Comparison of ENCODE assay signal across 15 cellular contexts in the genomic region with DNA sequence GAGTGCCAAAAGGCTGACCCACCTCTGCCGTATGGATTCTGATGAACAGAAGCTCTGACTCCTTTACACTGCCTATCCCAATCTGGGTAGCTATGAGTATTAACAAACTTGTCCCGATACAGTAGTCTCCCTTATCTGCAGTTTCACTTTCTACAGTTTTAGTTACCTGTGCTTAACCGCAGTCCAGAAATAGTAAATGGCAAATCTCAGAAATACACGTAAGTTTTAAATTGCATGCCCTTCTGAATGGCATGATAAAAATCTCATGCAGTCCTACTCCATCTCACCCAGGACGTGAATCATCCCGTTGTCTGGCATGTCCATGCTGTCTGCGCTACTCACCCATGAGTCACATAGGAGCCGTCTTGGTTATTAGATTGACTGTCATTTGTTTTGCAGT.
DNase-seq lines count a peak whose midpoint lies in the region; ATAC-seq, FAIRE-seq and TF ChIP-seq lines count a peak whose summit lies in the region.
"Had no signal": no experiment of that assay in that cellular context is flagged by ENCODE, and none has a peak within 500 bp of the region (broad histone marks: within the 10 kb centered on the region; RNA-seq: fewer than 3 reads in every experiment).

No MANE protein-coding gene starts in this region.

- H3K27ac ChIP-seq in IMR-90 (ENCODE audit: insufficient read depth, low read length) (no peak overlapping the region; the same call in 1 of the 2 replicates), astrocyte (ENCODE audit: low read depth, low read length) (peak overlapping the region; percentile 88)
- H3K27ac ChIP-seq: thoracic aorta had no signal

- H3K4me1 Mint-ChIP-seq in astrocyte (ENCODE audit: low read depth, unreplicated experiment) = peaks cover 29% of the 10 kb centered on the region
- H3K4me1 Mint-ChIP-seq: CD4-positive, alpha-beta memory T cell; central memory CD8-positive, alpha-beta T cell had no signal

- CTCF ChIA-PET in IMR-90 (lab: Yijun Ruan, JAX) = interaction anchor here (0.9 kb wide), 1 partner anchor 525 kb away, joined by 7 read pairs; no protein-coding TSS in a partner anchor

- peak overlapping the region; percentile 11; the same call in 2 of the 3 replicates for H2BK15ac ChIP-seq in IMR-90 (ENCODE audit: low read depth, low read length)

- no peaks in the 10 kb centered on the region for H3K79me1 ChIP-seq in IMR-90 (ENCODE audit: low read depth in 1 of 2, low read length in 2 of 2)

- no peaks in the 10 kb centered on the region for H3K36me3 ChIP-seq in IMR-90 (ENCODE audit: control insufficient read depth, insufficient read depth, low read length)
- no peaks in the 10 kb centered on the region for H3K36me3 ChIP-seq in astrocyte (ENCODE audit: insufficient read depth, low read length)
- no peaks in the 10 kb centered on the region for H3K36me3 ChIP-seq in kidney epithelial cell (ENCODE audit: control insufficient read depth, insufficient read depth, low read length)
- no peaks in the 10 kb centered on the region for H3K36me3 ChIP-seq in HAP-1 (replicated peaks)
- H3K36me3 ChIP-seq: thoracic aorta had no signal

- H3K4me2 ChIP-seq in IMR-90 (ENCODE audit: low read depth, low read length) (peak overlapping the region; percentile 85; the same call in 1 of the 2 replicates), astrocyte (ENCODE audit: low read length) (peak overlapping the region; percentile 74)

- in situ Hi-C loops in IMR-90 (cut with MboI; ENCODE audit: low sequenced_read_pairs) = no loop called here
- in situ Hi-C loops in HAP-1 (cut with MboI; ENCODE audit: low sequenced_read_pairs) = no loop called here

- ATAC-seq in IMR-90 (ENCODE audit: low read depth) (peak; percentile 79), HG03159 (IDR thresholded peaks at IDR 0.05; ENCODE audit: unreplicated experiment) (no peak)

- H3K36me3 Mint-ChIP-seq in astrocyte (ENCODE audit: low read depth, unreplicated experiment) = no peaks in the 10 kb centered on the region
- H3K36me3 Mint-ChIP-seq: CD4-positive, alpha-beta memory T cell had no signal

- H3K14ac ChIP-seq in IMR-90 (replicated peaks; ENCODE audit: low read depth, low read length) = peak overlapping the region; percentile 43; the same call in 1 of the 2 replicates

- POLR2A ChIA-PET in IMR-90 (lab: Charles Lee; ENCODE audit: unreplicated experiment) = interaction anchor here (0.6 kb wide), 1 partner anchor 109 kb away, joined by 4 read pairs; no protein-coding TSS in a partner anchor

- H3K4me3 ChIP-seq in AG09309 (ENCODE audit: control insufficient read depth, low read depth, low read length) = no peak overlapping the region
- peak overlapping the region; percentile 26; the same call in 1 of the 2 replicates for H3K4me3 ChIP-seq in IMR-90 (ENCODE audit: insufficient read depth, low read depth, low read length)
- peak overlapping the region; percentile 30 for H3K4me3 ChIP-seq in astrocyte (ENCODE audit: insufficient read depth, low read depth, low read length)
- no peak overlapping the region for H3K4me3 ChIP-seq in kidney epithelial cell (ENCODE audit: low read depth, low read length)
- H3K4me3 ChIP-seq in HAP-1 = no peak overlapping the region
- H3K4me3 ChIP-seq: lung, thoracic aorta had no signal

- H3K9me1 ChIP-seq in IMR-90 (ENCODE audit: insufficient read depth, low read length) = peaks cover 13% of the 10 kb centered on the region

- H3K18ac ChIP-seq in IMR-90 (ENCODE audit: low read depth, low read length) = peak overlapping the region; percentile 68; the same call in 1 of the 2 replicates

- H4K8ac ChIP-seq in IMR-90 (ENCODE audit: low read depth in 2 of 2, low read length in 2 of 2) = peak overlapping the region in 1 of 2 experiments; percentile 19; a peak in 1 of 4 replicates

- H3K27me3 Mint-ChIP-seq in astrocyte (ENCODE audit: low read depth, unreplicated experiment) = no peaks in the 10 kb centered on the region

- DNase-seq in AG09309 (ENCODE audit: low read depth) = peak; percentile 54
- DNase-seq in IMR-90 = peak; percentile 87
- DNase-seq in astrocyte (ENCODE audit: low read depth) = peak; percentile 95
- DNase-seq in kidney epithelial cell (ENCODE audit: low read depth) = peak; percentile 86
- no peak for DNase-seq in HAP-1 (ENCODE audit: low spot score in 2 of 2)
- DNase-seq in activated gamma-delta T cell treated with Interleukin-2 at 50 U/mL for 16 hours = no peak
- no peak for DNase-seq in superior temporal gyrus (ENCODE audit: extremely low spot score)
- DNase-seq: activated T-cell treated with anti-CD3 and anti-CD28 coated beads, Interleukin-2, amount 50 U/mL, for 24 hours; CD4-positive, alpha-beta memory T cell; NCI-H1417 had no signal

- 31% methylated on average over 2 of the region's 8 CpGs; no CpG with 5 or more reads in 1 of the 2 experiments for WGBS in IMR-90 (ENCODE audit: extremely low coverage in 2 of 2, insufficient read length in 1 of 2), 2 experiments

- peak overlapping the region; percentile 11; the same call in 1 of the 2 replicates for H3K56ac ChIP-seq in IMR-90 (ENCODE audit: extremely low read depth, insufficient read depth, low read length)

- no peaks in the 10 kb centered on the region for H3K79me2 ChIP-seq in astrocyte (ENCODE audit: insufficient read depth, low read length)

- H3K4me3 Mint-ChIP-seq in astrocyte (ENCODE audit: unreplicated experiment) = no peak overlapping the region
- H3K4me3 Mint-ChIP-seq: activated T-cell treated with anti-CD3 and anti-CD28 coated beads, Interleukin-2, amount 50 U/mL, for 24 hours; central memory CD8-positive, alpha-beta T cell had no signal

- FAIRE-seq in astrocyte (lab: Jason Lieb, UNC) = peak; percentile 100
- FAIRE-seq: GM19239 had no signal

- H3K4me1 ChIP-seq in IMR-90 (ENCODE audit: control insufficient read depth, insufficient read depth, low read length) = peaks cover 12% of the 10 kb centered on the region
- H3K4me1 ChIP-seq in astrocyte (ENCODE audit: insufficient read depth, low read length) = peaks cover 30% of the 10 kb centered on the region
- no peaks in the 10 kb centered on the region; the same call in 1 of the 2 replicates for H3K4me1 ChIP-seq in HAP-1

- H3K9ac ChIP-seq in IMR-90 (ENCODE audit: low read depth, low read length) (no peak overlapping the region), astrocyte (ENCODE audit: low read length) (peak overlapping the region; percentile 61)

- H3K9me3 Mint-ChIP-seq in astrocyte (ENCODE audit: unreplicated experiment) = peaks cover 5% of the 10 kb centered on the region
- H3K9me3 Mint-ChIP-seq: activated T-cell treated with anti-CD3 and anti-CD28 coated beads, Interleukin-2, amount 50 U/mL, for 24 hours; central memory CD8-positive, alpha-beta T cell had no signal

- H2BK120ac ChIP-seq in IMR-90 (ENCODE audit: low read depth, low read length) = peak overlapping the region; percentile 78

- H3K23ac ChIP-seq in IMR-90 (ENCODE audit: low read depth, low read length) = peak overlapping the region; percentile 70

- no peak overlapping the region for H2AK9ac ChIP-seq in IMR-90 (replicated peaks; ENCODE audit: low read depth, low read length, poor library complexity)

- TF ChIP-seq CTCF in AG09309 (IDR thresholded peaks at IDR 0.05; ENCODE audit: control insufficient read depth, insufficient read depth, low read depth, low read length, missing control alignments) (no peak), IMR-90 (conservative IDR thresholded peaks at IDR 0.05; ENCODE audit: low read depth, low read length) (no peak), astrocyte (IDR thresholded peaks at IDR 0.05; ENCODE audit: insufficient read depth, low read depth, low read length) (no peak), kidney epithelial cell (IDR thresholded peaks at IDR 0.05; ENCODE audit: insufficient read depth, low read length, poor library complexity, severe bottlenecking) (no peak)

- no peak for TF ChIP-seq POLR2A in IMR-90 (IDR thresholded peaks at IDR 0.05; ENCODE audit: low read depth, low read length)

- intact Hi-C loops in IMR-90 (cut with micrococcal nuclease) = no loop called here

- H4K20me1 ChIP-seq in IMR-90 (ENCODE audit: insufficient read depth, low read length) = no peaks in the 10 kb centered on the region
- H4K20me1 ChIP-seq in astrocyte (ENCODE audit: insufficient read depth, low read length) = no peaks in the 10 kb centered on the region

- H3K27me3 ChIP-seq in IMR-90 (ENCODE audit: control insufficient read depth, insufficient read depth, low read length) (no peaks in the 10 kb centered on the region), astrocyte (ENCODE audit: insufficient read depth, low read length) (no peaks in the 10 kb centered on the region), kidney epithelial cell (ENCODE audit: control insufficient read depth, insufficient read depth, low read length) (no peaks in the 10 kb centered on the region), HAP-1 (ENCODE audit: low read depth) (no peaks in the 10 kb centered on the region)

- H3K4ac ChIP-seq in IMR-90 (ENCODE audit: low read depth, low read length) = peak overlapping the region; percentile 73

- BruUV-seq in IMR-90 (replicated peaks; lab: Mats Ljungman, UMichigan) = no TSS peak

- dilution Hi-C loops in IMR-90 (cut with HindIII; ENCODE audit: low sequenced_read_pairs, unreplicated experiment) = no loop called here

- H4K91ac ChIP-seq in IMR-90 (ENCODE audit: insufficient read depth, low read depth, low read length) = peak overlapping the region; percentile 50; the same call in 1 of the 2 replicates

- peak overlapping the region; percentile 63 for H3K27ac Mint-ChIP-seq in astrocyte (ENCODE audit: unreplicated experiment)
- H3K27ac Mint-ChIP-seq: activated T-cell treated with anti-CD3 and anti-CD28 coated beads, Interleukin-2, amount 50 U/mL, for 24 hours; CD4-positive, alpha-beta memory T cell had no signal

- H4K5ac ChIP-seq in IMR-90 (ENCODE audit: low read depth, low read length) = peak overlapping the region; percentile 53; the same call in 1 of the 2 replicates

- H2BK20ac ChIP-seq in IMR-90 (ENCODE audit: low read depth, low read length) = peak overlapping the region; percentile 89

- no peak for TF ChIP-seq RAD21 in IMR-90 (IDR thresholded peaks at IDR 0.05; ENCODE audit: low read length)

- H2BK5ac ChIP-seq in IMR-90 (ENCODE audit: low read depth, low read length, poor library complexity, severe bottlenecking) = peak overlapping the region; percentile 81

- no peak overlapping the region for H2AFZ ChIP-seq in IMR-90 (replicated peaks; ENCODE audit: low read length, poor library complexity)
- H2AFZ ChIP-seq in astrocyte (ENCODE audit: low read depth, low read length) = no peak overlapping the region

- no peaks in the 10 kb centered on the region for H3K9me3 ChIP-seq in IMR-90 (ENCODE audit: control insufficient read depth, insufficient read depth, low read length)
- no peaks in the 10 kb centered on the region for H3K9me3 ChIP-seq in astrocyte (ENCODE audit: insufficient read depth, low read depth, low read length)
- H3K9me3 ChIP-seq in HAP-1 = no peaks in the 10 kb centered on the region
- H3K9me3 ChIP-seq: thoracic aorta had no signal

- peak overlapping the region; percentile 1; the same call in 1 of the 2 replicates for H2AK5ac ChIP-seq in IMR-90 (ENCODE audit: low read depth, low read length)

TF ChIP-seq in IMR-90, 13 proteins besides CTCF, POLR2A, EP300 and RAD21 (continues in another document):
- no peak for TF ChIP-seq MXI1 (IDR thresholded peaks at IDR 0.05; ENCODE audit: borderline replicate concordance, low read depth, low read length)

Comparison
In these comparisons a context has a peak if more than half of its experiments do, and no peak if none do; other contexts are left out.
1. DNase-seq: peak in AG09309 (single experiment), IMR-90 (single experiment), astrocyte (single experiment) and kidney epithelial cell (single experiment); none in HAP-1 (0 of 2), activated gamma-delta T cell treated with Interleukin-2 at 50 U/mL for 16 hours (single experiment) and superior temporal gyrus (single experiment).
2. H3K4me3 ChIP-seq: peak in IMR-90 (single experiment) and astrocyte (single experiment); none in AG09309 (single experiment), kidney epithelial cell (single experiment) and HAP-1 (single experiment).